In the genomic region with DNA sequence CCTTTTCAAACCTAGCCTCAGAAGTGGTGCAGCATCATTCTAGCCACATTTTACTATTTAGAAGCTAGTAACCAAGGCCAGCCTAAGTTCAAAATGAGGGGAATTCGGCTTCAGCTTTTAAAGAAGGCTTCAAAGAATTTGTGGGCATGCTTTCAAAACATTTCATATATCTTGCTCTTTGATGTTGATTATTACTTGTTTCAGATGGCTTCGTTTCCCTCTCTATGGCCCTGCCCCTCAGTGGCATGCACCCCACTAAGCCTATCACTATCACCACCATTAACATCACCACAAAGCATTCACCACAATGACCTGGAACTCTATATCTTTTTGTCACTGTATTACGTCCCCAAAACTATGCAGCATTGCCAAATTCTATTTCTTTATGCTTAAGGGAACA, we compare ENCODE assay signal across 38 cellular contexts. TPM values are rescaled to one million over a fixed set of nuclear protein-coding genes. Genes with fewer than 3 reads are reported as not detected.
"Had no signal": no experiment of that assay in that cellular context is flagged by ENCODE, and none has a peak within 500 bp of the region (broad histone marks: within the 10 kb centered on the region; RNA-seq: fewer than 3 reads in every experiment).

No MANE protein-coding gene starts in this region.

- H3K4me1 Mint-ChIP-seq: naive thymus-derived CD4-positive, alpha-beta T cell; natural killer cell; nephron; neural progenitor cell; stimulated activated naive B cell treated with anti-CD40 and anti-IgM and Interleukin-4, amounts not matched to agents 10 μg/mL and 1 μg/mL and 100 μg/mL, for 72 hours had no signal

- H3K9me3 ChIP-seq: ovary, psoas muscle, right lobe of liver, sigmoid colon, spleen, stomach, thoracic aorta, tibial nerve, upper lobe of left lung, vagina had no signal

- H3K4me3 Mint-ChIP-seq: naive thymus-derived CD4-positive, alpha-beta T cell; natural killer cell; nephron; neural progenitor cell; stimulated activated naive B cell treated with anti-CD40 and anti-IgM and Interleukin-4, amounts not matched to agents 10 μg/mL and 1 μg/mL and 100 μg/mL, for 72 hours; stimulated activated naive CD8-positive, alpha-beta T cell treated with anti-CD3 and anti-CD28 coated beads, Interleukin-15, Interleukin-2, amounts not matched to agents 100 ng/mL and 50 ng/mL, for 24 hours had no signal

- FAIRE-seq: urothelium cell line had no signal

- H3K27ac ChIP-seq: neural progenitor cell, ovary, parathyroid adenoma, psoas muscle, right lobe of liver, sigmoid colon, skin epidermis, spleen, stomach, thoracic aorta, thyroid gland, tibial nerve, upper lobe of left lung, vagina had no signal

- H3K79me2 ChIP-seq: parathyroid adenoma had no signal

- DNase-seq: naive thymus-derived CD4-positive, alpha-beta T cell; natural killer cell; occipital lobe; ovary; posterior cingulate gyrus; psoas muscle; right cardiac atrium; right lobe of liver; sigmoid colon; spleen; stimulated activated CD4-positive, alpha-beta T cell treated with anti-CD3 and anti-CD28 coated beads, Interleukin-12 subunit alpha, Interleukin-12 subunit beta, amount 100 ng/mL, for 4 hours; stimulated activated CD4-positive, alpha-beta T cell treated with anti-CD3 and anti-CD28 coated beads, Interleukin-1b, Interleukin-23, amount 100 ng/mL, for 48 hours; stimulated activated CD4-positive, alpha-beta T cell treated with anti-CD3 and anti-CD28 coated beads, Interleukin-4, amount 100 ng/mL, for 1 hour; stimulated activated CD4-positive, alpha-beta T cell treated with anti-CD3 and anti-CD28 coated beads, Interleukin-4, amount 100 ng/mL, for 4 hours; stimulated activated CD8-positive, alpha-beta memory T cell treated with anti-CD3 and anti-CD28 coated beads, Interleukin-4, amount 100 ng/mL, for 48 hours; stimulated activated naive B cell treated with anti-CD40 and anti-IgM and Interleukin-4, amounts not matched to agents 10 μg/mL and 1 μg/mL and 100 μg/mL, for 72 hours; stimulated activated naive CD4-positive, alpha-beta T cell treated with Interleukin-2 at 50 U/mL for 16 hours; stomach; thyroid gland; trophoblast cell; upper lobe of left lung had no signal

- H3K27me3 Mint-ChIP-seq: naive thymus-derived CD4-positive, alpha-beta T cell; progenitor cell of endocrine pancreas; stimulated activated naive B cell treated with anti-CD40 and anti-IgM and Interleukin-4, amounts not matched to agents 10 μg/mL and 1 μg/mL and 100 μg/mL, for 72 hours; stimulated activated naive CD8-positive, alpha-beta T cell treated with anti-CD3 and anti-CD28 coated beads, Interleukin-15, Interleukin-2, amounts not matched to agents 100 ng/mL and 50 ng/mL, for 24 hours had no signal

- H3K9me3 Mint-ChIP-seq: nephron; stimulated activated naive B cell treated with anti-CD40 and anti-IgM and Interleukin-4, amounts not matched to agents 10 μg/mL and 1 μg/mL and 100 μg/mL, for 72 hours; stimulated activated naive CD8-positive, alpha-beta T cell treated with anti-CD3 and anti-CD28 coated beads, Interleukin-15, Interleukin-2, amounts not matched to agents 100 ng/mL and 50 ng/mL, for 24 hours had no signal

- H3K4me2 ChIP-seq: neural progenitor cell, smooth muscle cell had no signal

- H3K9ac ChIP-seq: neural progenitor cell, parathyroid adenoma had no signal

- H3K36me3 ChIP-seq: neural progenitor cell, ovary, sigmoid colon, spleen, stomach, thoracic aorta, thyroid gland, tibial nerve, upper lobe of left lung, vagina had no signal

- H2AFZ ChIP-seq: neural progenitor cell, parathyroid adenoma had no signal

- H3K36me3 Mint-ChIP-seq: naive thymus-derived CD4-positive, alpha-beta T cell; natural killer cell; neural progenitor cell; stimulated activated naive B cell treated with anti-CD40 and anti-IgM and Interleukin-4, amounts not matched to agents 10 μg/mL and 1 μg/mL and 100 μg/mL, for 72 hours had no signal

- ATAC-seq: naive thymus-derived CD4-positive, alpha-beta T cell; natural killer cell; psoas muscle; right cardiac atrium; right lobe of liver; stimulated activated naive B cell treated with anti-CD40 and anti-IgM and Interleukin-4, amounts not matched to agents 10 μg/mL and 1 μg/mL and 100 μg/mL, for 72 hours had no signal

- H3K4me3 ChIP-seq: neural progenitor cell, ovary, psoas muscle, right lobe of liver, sigmoid colon, skin epidermis, smooth muscle cell, spleen, stomach, thoracic aorta, thyroid gland, tibial nerve, upper lobe of left lung, vagina had no signal

- H3K27ac Mint-ChIP-seq: naive thymus-derived CD4-positive, alpha-beta T cell; natural killer cell; nephron; neural progenitor cell; progenitor cell of endocrine pancreas; stimulated activated naive B cell treated with anti-CD40 and anti-IgM and Interleukin-4, amounts not matched to agents 10 μg/mL and 1 μg/mL and 100 μg/mL, for 72 hours; stimulated activated naive CD8-positive, alpha-beta T cell treated with anti-CD3 and anti-CD28 coated beads, Interleukin-15, Interleukin-2, amounts not matched to agents 100 ng/mL and 50 ng/mL, for 24 hours had no signal

- H3K27me3 ChIP-seq: neural progenitor cell, ovary, right lobe of liver, sigmoid colon, stomach, thyroid gland, tibial nerve, upper lobe of left lung, vagina had no signal

- H3K4me1 ChIP-seq: neural progenitor cell, parathyroid adenoma, psoas muscle, right lobe of liver, sigmoid colon, spleen, stomach, thyroid gland, tibial nerve, upper lobe of left lung, vagina had no signal

RNA-seq across cellular contexts. Expression of a gene that starts 51.2 kb away (rescaled TPM):
- total RNA-seq: naive thymus-derived CD4-positive, alpha-beta T cell; natural killer cell; occipital lobe; osteoblast; ovary; progenitor cell of endocrine pancreas; psoas muscle; renal cortical epithelial cell; right cardiac atrium; right lobe of liver; sigmoid colon; smooth muscle cell; spleen; stomach; subcutaneous adipose tissue; temporal lobe; thoracic aorta; thyroid gland; tibial nerve; upper lobe of left lung; ureter; vagina had no signal
- polyA plus RNA-seq: naive thymus-derived CD4-positive, alpha-beta T cell; neural cell; ovary; psoas muscle; right cardiac atrium; sigmoid colon; smooth muscle cell; spleen; stomach had no signal
